2 cellular contexts compared by ENCODE assay signal in the genomic region with DNA sequence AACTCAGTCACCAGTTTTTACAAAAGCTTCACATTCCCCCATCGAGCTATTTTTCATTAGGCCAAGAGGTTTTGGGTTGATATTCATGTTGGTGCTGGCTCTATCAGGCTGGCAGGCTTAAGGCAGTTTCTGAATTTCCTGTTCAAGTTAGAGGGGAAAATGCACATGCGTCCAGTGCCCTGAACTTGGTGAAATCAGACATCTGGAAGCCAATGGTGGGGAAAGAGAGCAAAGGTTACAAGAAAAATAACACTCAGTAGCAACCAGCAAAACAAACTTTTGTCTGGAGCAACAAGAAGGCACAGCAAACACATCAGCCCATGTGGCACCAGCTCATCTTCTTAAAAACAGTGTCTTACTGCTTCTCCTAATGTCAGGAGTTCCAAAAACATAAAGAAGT.
TF ChIP-seq lines count a peak whose summit lies in the region.

No MANE protein-coding gene starts in this region.

TF ChIP-seq in H1, 55 proteins besides CTCF, POLR2A, EP300 and RAD21:
- TF ChIP-seq FOSL1 (IDR thresholded peaks at IDR 0.05; ENCODE audit: insufficient read depth, low read depth, low read length), result no peak
- TF ChIP-seq YY1 (IDR thresholded peaks at IDR 0.05; ENCODE audit: low read depth, low read length), result no peak
- no peak for TF ChIP-seq CEBPB (IDR thresholded peaks at IDR 0.05; ENCODE audit: low read depth, low read length)
- no peak for TF ChIP-seq SP2 (IDR thresholded peaks at IDR 0.05; ENCODE audit: low read length)
- TF ChIP-seq SP1 (IDR thresholded peaks at IDR 0.05; ENCODE audit: low read depth, low read length), result no peak
- TF ChIP-seq TAF1 (IDR thresholded peaks at IDR 0.05; ENCODE audit: low read depth, low read length), result no peak
- TF ChIP-seq RXRA (IDR thresholded peaks at IDR 0.05; ENCODE audit: insufficient read depth, low read depth, low read length), result no peak
- no peak for TF ChIP-seq SP4 (IDR thresholded peaks at IDR 0.05; ENCODE audit: low read length)
- no peak for TF ChIP-seq TCF12 (IDR thresholded peaks at IDR 0.05; ENCODE audit: low read depth, low read length)
- no peak for TF ChIP-seq SIX5 (IDR thresholded peaks at IDR 0.05; ENCODE audit: low read depth, low read length)
- TF ChIP-seq BCL11A (IDR thresholded peaks at IDR 0.05; ENCODE audit: low read depth in 2 of 2, low read length in 2 of 2), result no peak
- TF ChIP-seq TBP (IDR thresholded peaks at IDR 0.05; ENCODE audit: low read depth, low read length), result no peak
- TF ChIP-seq SIN3A (conservative IDR thresholded peaks at IDR 0.05 in 1 of 2, IDR thresholded peaks at IDR 0.05 in 1 of 2; ENCODE audit: low read depth in 1 of 2, low read length in 2 of 2), result no peak
- TF ChIP-seq RNF2 (IDR thresholded peaks at IDR 0.05; ENCODE audit: borderline replicate concordance, low read depth, low read length, missing control alignments, poor library complexity, severe bottlenecking), result no peak
- TF ChIP-seq KDM1A (IDR thresholded peaks at IDR 0.05; ENCODE audit: borderline replicate concordance, low read length), result no peak
TF ChIP-seq in H1: peak in this region for 0.

TF ChIP-seq in HepG2, 621 proteins besides CTCF, POLR2A, EP300 and RAD21:
- no peak for TF ChIP-seq HNRNPK (IDR thresholded peaks at IDR 0.05; ENCODE audit: low read depth, low read length, poor library complexity, severe bottlenecking)
- TF ChIP-seq PPARG (CRISPR knock-in tag; conservative IDR thresholded peaks at IDR 0.05), result 0 out of 2 replicates have a peak, but pooled peaks have one; percentile 19
- no peak for TF ChIP-seq ZNF335 (CRISPR knock-in tag; IDR thresholded peaks at IDR 0.05)
- TF ChIP-seq, protein P1, sequence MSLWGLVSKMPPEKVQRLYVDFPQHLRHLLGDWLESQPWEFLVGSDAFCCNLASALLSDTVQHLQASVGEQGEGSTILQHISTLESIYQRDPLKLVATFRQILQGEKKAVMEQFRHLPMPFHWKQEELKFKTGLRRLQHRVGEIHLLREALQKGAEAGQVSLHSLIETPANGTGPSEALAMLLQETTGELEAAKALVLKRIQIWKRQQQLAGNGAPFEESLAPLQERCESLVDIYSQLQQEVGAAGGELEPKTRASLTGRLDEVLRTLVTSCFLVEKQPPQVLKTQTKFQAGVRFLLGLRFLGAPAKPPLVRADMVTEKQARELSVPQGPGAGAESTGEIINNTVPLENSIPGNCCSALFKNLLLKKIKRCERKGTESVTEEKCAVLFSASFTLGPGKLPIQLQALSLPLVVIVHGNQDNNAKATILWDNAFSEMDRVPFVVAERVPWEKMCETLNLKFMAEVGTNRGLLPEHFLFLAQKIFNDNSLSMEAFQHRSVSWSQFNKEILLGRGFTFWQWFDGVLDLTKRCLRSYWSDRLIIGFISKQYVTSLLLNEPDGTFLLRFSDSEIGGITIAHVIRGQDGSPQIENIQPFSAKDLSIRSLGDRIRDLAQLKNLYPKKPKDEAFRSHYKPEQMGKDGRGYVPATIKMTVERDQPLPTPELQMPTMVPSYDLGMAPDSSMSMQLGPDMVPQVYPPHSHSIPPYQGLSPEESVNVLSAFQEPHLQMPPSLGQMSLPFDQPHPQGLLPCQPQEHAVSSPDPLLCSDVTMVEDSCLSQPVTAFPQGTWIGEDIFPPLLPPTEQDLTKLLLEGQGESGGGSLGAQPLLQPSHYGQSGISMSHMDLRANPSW (CRISPR knock-in tag; IDR thresholded peaks at IDR 0.05; ENCODE audit: borderline replicate concordance), result no peak
- TF ChIP-seq HNF4A (CRISPR knock-in tag; IDR thresholded peaks at IDR 0.05), result peak; percentile 38
- TF ChIP-seq, protein P2, sequence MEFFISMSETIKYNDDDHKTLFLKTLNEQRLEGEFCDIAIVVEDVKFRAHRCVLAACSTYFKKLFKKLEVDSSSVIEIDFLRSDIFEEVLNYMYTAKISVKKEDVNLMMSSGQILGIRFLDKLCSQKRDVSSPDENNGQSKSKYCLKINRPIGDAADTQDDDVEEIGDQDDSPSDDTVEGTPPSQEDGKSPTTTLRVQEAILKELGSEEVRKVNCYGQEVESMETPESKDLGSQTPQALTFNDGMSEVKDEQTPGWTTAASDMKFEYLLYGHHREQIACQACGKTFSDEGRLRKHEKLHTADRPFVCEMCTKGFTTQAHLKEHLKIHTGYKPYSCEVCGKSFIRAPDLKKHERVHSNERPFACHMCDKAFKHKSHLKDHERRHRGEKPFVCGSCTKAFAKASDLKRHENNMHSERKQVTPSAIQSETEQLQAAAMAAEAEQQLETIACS (CRISPR knock-in tag; IDR thresholded peaks at IDR 0.05), result no peak
- TF ChIP-seq HNF4G (IDR thresholded peaks at IDR 0.05; ENCODE audit: borderline replicate concordance, low read depth, low read length), result peak; percentile 30; the same call in 1 of the 2 replicates
- no peak for TF ChIP-seq HNF4G (CRISPR knock-in tag; IDR thresholded peaks at IDR 0.05; ENCODE audit: borderline replicate concordance, low read depth)
- no peak for TF ChIP-seq ZSCAN20 (CRISPR knock-in tag; IDR thresholded peaks at IDR 0.05; ENCODE audit: borderline replicate concordance)
